10 cellular contexts compared by ENCODE assay signal in genomic region chr18:13501896-13502295, GRCh38.
A peak's percentile ranks its signal among the peaks of the same experiment; 100 is the strongest.
DNase-seq lines count a peak whose midpoint lies in the region; ATAC-seq, FAIRE-seq and TF ChIP-seq lines count a peak whose summit lies in the region.
"Had no signal": no experiment of that assay in that cellular context is flagged by ENCODE, and none has a peak within 500 bp of the region (broad histone marks: within the 10 kb centered on the region; RNA-seq: fewer than 3 reads in every experiment).

No MANE protein-coding gene starts in this region.

- peaks cover 12% of the 10 kb centered on the region for H3K9me3 ChIP-seq in HUES48 (ENCODE audit: control insufficient read depth, insufficient read depth, low read length)

- ATAC-seq in GM21381 (IDR thresholded peaks at IDR 0.05; ENCODE audit: unreplicated experiment) = peak; percentile 94
- ATAC-seq: HCT116 had no signal

- TF ChIP-seq POLR2A in GM12892 (IDR thresholded peaks at IDR 0.05; ENCODE audit: low read depth, low read length) = no peak

- peaks cover 16% of the 10 kb centered on the region for H3K4me1 ChIP-seq in HUES48 (ENCODE audit: control insufficient read depth, insufficient read depth, low read length)

- H3K36me3 ChIP-seq in HUES48 (ENCODE audit: control insufficient read depth, insufficient read depth, low read length) = no peaks in the 10 kb centered on the region

- H3K27ac ChIP-seq in HUES48 (ENCODE audit: low read depth, low read length) = peak overlapping the region; percentile 46

- peak; percentile 84 for FAIRE-seq in GM12892 (lab: Jason Lieb, UNC)

- no peak overlapping the region for H3K9ac ChIP-seq in HUES48 (ENCODE audit: low read depth, low read length)

- peaks cover 4% of the 10 kb centered on the region; the same call in 1 of the 2 replicates for H3K27me3 ChIP-seq in HUES48 (ENCODE audit: control insufficient read depth, insufficient read depth, low read length)

- peak; percentile 40 for DNase-seq in GM12892 (ENCODE audit: insufficient read length)
- peak; percentile 51 for DNase-seq in medulla oblongata (ENCODE audit: extremely low spot score)
- DNase-seq in globus pallidus (ENCODE audit: low spot score) = no peak
- DNase-seq in HT-29 (ENCODE audit: low spot score) = no peak
- DNase-seq in NK-92 (lab: John Stamatoyannopoulos, UW; ENCODE audit: unreplicated experiment) = no peak
- no peak for DNase-seq in NCI-H446 (lab: John Stamatoyannopoulos, UW)
- DNase-seq: naive B cell had no signal

- no peak overlapping the region for H3K4me3 ChIP-seq in HUES48 (ENCODE audit: low read depth, low read length)

Comparison
In these comparisons a context has a peak if more than half of its experiments do, and no peak if none do; other contexts are left out.
1. DNase-seq: peak in GM12892 (single experiment) and medulla oblongata (single experiment); none in globus pallidus (single experiment), HT-29 (single experiment), NK-92 (single experiment) and NCI-H446 (0 of 2).